28 cellular contexts compared by ENCODE assay signal in genomic region chr12:2108166-2108565, GRCh38. TPM values are rescaled to one million over a fixed set of nuclear protein-coding genes. Genes with fewer than 3 reads are reported as not detected.
"Had no signal": no experiment of that assay in that cellular context is flagged by ENCODE, and none has a peak within 500 bp of the region (broad histone marks: within the 10 kb centered on the region; RNA-seq: fewer than 3 reads in every experiment).

No MANE protein-coding gene starts in this region.

- H3K36me3 ChIP-seq: colonic mucosa, esophagus muscularis mucosa, gastroesophageal sphincter, ovary, stomach, thyroid gland, upper lobe of left lung, uterus had no signal

- H3K27me3 ChIP-seq: colonic mucosa, esophagus muscularis mucosa, foreskin keratinocyte, gastroesophageal sphincter, ovary, stomach, thyroid gland, upper lobe of left lung, uterus had no signal

- DNase-seq: colonic mucosa; dermis blood vessel endothelial cell; effector memory CD4-positive, alpha-beta T cell; foreskin keratinocyte; hypothalamus; immature natural killer cell; islet precursor cell; kidney glomerular epithelial cell; mesenchymal stem cell; midbrain; naive thymus-derived CD4-positive, alpha-beta T cell; occipital lobe; retina; stimulated activated CD4-positive, alpha-beta T cell treated with anti-CD3 and anti-CD28 coated beads, Interleukin-2, amount 100 ng/mL, for 24 hours; stimulated activated CD4-positive, alpha-beta T cell treated with anti-CD3 and anti-CD28 coated beads, Interleukin-4, amount 100 ng/mL, for 24 hours; stimulated activated naive CD4-positive, alpha-beta T cell treated with Interleukin-2 at 50 U/mL for 16 hours; stomach; thyroid gland; upper lobe of left lung; uterus had no signal

- H3K4me1 ChIP-seq: colonic mucosa, foreskin keratinocyte, thyroid gland, upper lobe of left lung, uterus had no signal

- H3K9me3 ChIP-seq: colonic mucosa, esophagus muscularis mucosa, gastroesophageal sphincter, ovary, stomach, thyroid gland, upper lobe of left lung, uterus had no signal

- H3K4me3 ChIP-seq: colonic mucosa, esophagus muscularis mucosa, gastroesophageal sphincter, ovary, stomach, thyroid gland, upper lobe of left lung, uterus had no signal

- H3K27ac ChIP-seq: colonic mucosa, esophagus muscularis mucosa, foreskin keratinocyte, gastroesophageal sphincter, ovary, stomach, thyroid gland, upper lobe of left lung, uterus had no signal

- ATAC-seq: foreskin keratinocyte; gastroesophageal sphincter; naive thymus-derived CD4-positive, alpha-beta T cell; sciatic nerve; stimulated activated effector memory CD8-positive, alpha-beta T cell treated with anti-CD3 and anti-CD28 coated beads, Interleukin-12 subunit alpha, Interleukin-12 subunit beta, amount 100 ng/mL, for 72 hours had no signal

RNA-seq across cellular contexts. Expression of gene CACNA1C, which starts 55.4 kb away (rescaled TPM):
- total RNA-seq: endothelial cell of umbilical vein, epithelial cell of proximal tubule, foreskin keratinocyte, pulmonary artery endothelial cell had no signal
- polyA plus RNA-seq: endothelial cell of umbilical vein, foreskin keratinocyte had no signal
